ENCODE assay signal across 20 cellular contexts in genomic region chr14:104567141-104567956, GRCh38. TPM values are rescaled to one million over a fixed set of nuclear protein-coding genes. Genes with fewer than 3 reads are reported as not detected.
A peak's percentile ranks its signal among the peaks of the same experiment; 100 is the strongest.
DNase-seq lines count a peak whose midpoint lies in the region; ATAC-seq and TF ChIP-seq lines count a peak whose summit lies in the region.
"Had no signal": no experiment of that assay in that cellular context is flagged by ENCODE, and none has a peak within 500 bp of the region (broad histone marks: within the 10 kb centered on the region; RNA-seq: fewer than 3 reads in every experiment).

No MANE protein-coding gene starts in this region.

- H3K4me3 Mint-ChIP-seq in mesothelial cell of epicardium = no peak overlapping the region
- H3K4me3 Mint-ChIP-seq: CD8-positive, alpha-beta T cell; GM23338 had no signal

- H3K9me3 ChIP-seq in BE2C (no peaks in the 10 kb centered on the region), HEK293 (ENCODE audit: control insufficient read depth, insufficient read depth, low read depth, low read length) (no peaks in the 10 kb centered on the region)
- H3K9me3 ChIP-seq: BLaER1 treated with 17β-estradiol and CSF1 and Interleukin-3, amounts not matched to agents 10 nM and 100 nM had no signal

- DNase-seq in BE2C (peak; percentile 63), SK-N-DZ (ENCODE audit: low spot score) (peak; percentile 22), mesothelial cell of epicardium (ENCODE audit: low spot score in 2 of 2, unreplicated experiment in 2 of 2) (no peak), foreskin keratinocyte (no peak), activated T-cell treated with anti-CD3 and anti-CD28 coated beads for 4 hours (no peak)
- DNase-seq: 8988T; Calu3; CD8-positive, alpha-beta T cell; DMS79; GDM1; H7 had no signal

- no peak for ATAC-seq in HG03045 (IDR thresholded peaks at IDR 0.05; ENCODE audit: unreplicated experiment)
- ATAC-seq in foreskin keratinocyte = no peak
- ATAC-seq in GM21717 (IDR thresholded peaks at IDR 0.05; ENCODE audit: unreplicated experiment) = no peak
- ATAC-seq: CD8-positive, alpha-beta T cell; GM23338 had no signal

- peak overlapping the region; percentile 66 for H3K27ac Mint-ChIP-seq in mesothelial cell of epicardium
- H3K27ac Mint-ChIP-seq: CD8-positive, alpha-beta T cell; GM23338 had no signal

- H3K4me3 ChIP-seq in BE2C (ENCODE audit: low read depth, low read length) (no peak overlapping the region; the same call in 1 of the 2 replicates), HEK293 (ENCODE audit: low read depth, low read length) (no peak overlapping the region)
- H3K4me3 ChIP-seq: BLaER1 treated with 17β-estradiol and CSF1 and Interleukin-3, amounts not matched to agents 10 nM and 100 nM; GM23338 had no signal

- no peaks in the 10 kb centered on the region for H3K27me3 ChIP-seq in BE2C
- H3K27me3 ChIP-seq in foreskin keratinocyte = peaks cover 66% of the 10 kb centered on the region

- H3K4me1 Mint-ChIP-seq in mesothelial cell of epicardium = peaks cover 50% of the 10 kb centered on the region

- H3K9me3 Mint-ChIP-seq in mesothelial cell of epicardium = no peaks in the 10 kb centered on the region
- H3K9me3 Mint-ChIP-seq: CD8-positive, alpha-beta T cell; GM23338 had no signal

- H3K36me3 ChIP-seq in BE2C (no peaks in the 10 kb centered on the region), HEK293 (ENCODE audit: control insufficient read depth in 2 of 2, insufficient read depth in 1 of 2, low read length in 2 of 2) (no peaks in the 10 kb centered on the region)
- H3K36me3 ChIP-seq: BLaER1 treated with 17β-estradiol and CSF1 and Interleukin-3, amounts not matched to agents 10 nM and 100 nM had no signal

- H3K27ac ChIP-seq in HEK293 (ENCODE audit: extremely low read depth, low read depth, low read length) (no peak overlapping the region), foreskin keratinocyte (no peak overlapping the region)
- H3K27ac ChIP-seq: BLaER1 treated with 17β-estradiol and CSF1 and Interleukin-3, amounts not matched to agents 10 nM and 100 nM had no signal

- peaks cover 57% of the 10 kb centered on the region for H3K4me1 ChIP-seq in BE2C
- H3K4me1 ChIP-seq in HEK293 (ENCODE audit: control insufficient read depth, insufficient read depth, low read length) = no peaks in the 10 kb centered on the region
- no peaks in the 10 kb centered on the region for H3K4me1 ChIP-seq in foreskin keratinocyte

- no peaks in the 10 kb centered on the region for H3K36me3 Mint-ChIP-seq in mesothelial cell of epicardium
- H3K36me3 Mint-ChIP-seq: CD8-positive, alpha-beta T cell had no signal

- TF ChIP-seq CTCF in BE2C (IDR thresholded peaks at IDR 0.05; ENCODE audit: low read depth, low read length) = no peak
- no peak for TF ChIP-seq CTCF in HEK293 (tag by site-specific recombination; IDR thresholded peaks at IDR 0.05)
- TF ChIP-seq CTCF in mesothelial cell of epicardium (IDR thresholded peaks at IDR 0.05; ENCODE audit: unreplicated experiment) = no peak
- no peak for TF ChIP-seq CTCF in foreskin keratinocyte (conservative IDR thresholded peaks at IDR 0.05)

- peaks cover 24% of the 10 kb centered on the region for H3K27me3 Mint-ChIP-seq in mesothelial cell of epicardium (ENCODE audit: low read depth)

- CTCF ChIA-PET in HEK293 (lab: Yijun Ruan, JAX) = no interaction called here

- POLR2A ChIA-PET in HEK293 (lab: Yijun Ruan, JAX) = no interaction called here

TF ChIP-seq in HEK293, 187 proteins besides CTCF, POLR2A, EP300 and RAD21:
- TF ChIP-seq ZNF664 (tag by site-specific recombination; IDR thresholded peaks at IDR 0.05) (no peak), EGR2 (tag by site-specific recombination; IDR thresholded peaks at IDR 0.05; ENCODE audit: low read depth) (0 out of 2 replicates have a peak, but pooled peaks have one; percentile 22), ZFHX2 (tag by site-specific recombination; conservative IDR thresholded peaks at IDR 0.05) (peak; percentile 56), MEIS1 (CRISPR knock-in tag; IDR thresholded peaks at IDR 0.05; ENCODE audit: borderline replicate concordance) (no peak), ZNF341 (tag by site-specific recombination; IDR thresholded peaks at IDR 0.05; ENCODE audit: low read depth) (no peak), ZNF37A (tag by site-specific recombination; IDR thresholded peaks at IDR 0.05) (no peak), GLIS1 (tag by site-specific recombination; IDR thresholded peaks at IDR 0.05) (no peak), KLF8 (tag by site-specific recombination; IDR thresholded peaks at IDR 0.05) (no peak), SP3 (tag by site-specific recombination; IDR thresholded peaks at IDR 0.05) (no peak)
- TF ChIP-seq, protein P1, sequence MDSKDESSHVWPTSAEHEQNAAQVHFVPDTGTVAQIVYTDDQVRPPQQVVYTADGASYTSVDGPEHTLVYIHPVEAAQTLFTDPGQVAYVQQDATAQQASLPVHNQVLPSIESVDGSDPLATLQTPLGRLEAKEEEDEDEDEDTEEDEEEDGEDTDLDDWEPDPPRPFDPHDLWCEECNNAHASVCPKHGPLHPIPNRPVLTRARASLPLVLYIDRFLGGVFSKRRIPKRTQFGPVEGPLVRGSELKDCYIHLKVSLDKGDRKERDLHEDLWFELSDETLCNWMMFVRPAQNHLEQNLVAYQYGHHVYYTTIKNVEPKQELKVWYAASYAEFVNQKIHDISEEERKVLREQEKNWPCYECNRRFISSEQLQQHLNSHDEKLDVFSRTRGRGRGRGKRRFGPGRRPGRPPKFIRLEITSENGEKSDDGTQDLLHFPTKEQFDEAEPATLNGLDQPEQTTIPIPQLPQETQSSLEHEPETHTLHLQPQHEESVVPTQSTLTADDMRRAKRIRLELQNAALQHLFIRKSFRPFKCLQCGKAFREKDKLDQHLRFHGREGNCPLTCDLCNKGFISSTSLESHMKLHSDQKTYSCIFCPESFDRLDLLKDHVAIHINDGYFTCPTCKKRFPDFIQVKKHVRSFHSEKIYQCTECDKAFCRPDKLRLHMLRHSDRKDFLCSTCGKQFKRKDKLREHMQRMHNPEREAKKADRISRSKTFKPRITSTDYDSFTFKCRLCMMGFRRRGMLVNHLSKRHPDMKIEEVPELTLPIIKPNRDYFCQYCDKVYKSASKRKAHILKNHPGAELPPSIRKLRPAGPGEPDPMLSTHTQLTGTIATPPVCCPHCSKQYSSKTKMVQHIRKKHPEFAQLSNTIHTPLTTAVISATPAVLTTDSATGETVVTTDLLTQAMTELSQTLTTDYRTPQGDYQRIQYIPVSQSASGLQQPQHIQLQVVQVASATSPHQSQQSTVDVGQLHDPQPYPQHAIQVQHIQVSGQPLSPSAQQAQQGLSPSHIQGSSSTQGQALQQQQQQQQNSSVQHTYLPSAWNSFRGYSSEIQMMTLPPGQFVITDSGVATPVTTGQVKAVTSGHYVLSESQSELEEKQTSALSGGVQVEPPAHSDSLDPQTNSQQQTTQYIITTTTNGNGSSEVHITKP (tag by site-specific recombination; IDR thresholded peaks at IDR 0.05) = no peak

RNA-seq across cellular contexts. Expression of gene C14orf180, which starts 12.2 kb away (rescaled TPM):
- polyA plus RNA-seq in BE2C (2012; ENCODE audit: insufficient read depth, insufficient read length, low read depth) = 1.9 TPM
- polyA plus RNA-seq in SK-N-DZ (2014; cell fraction: cytosol; rRNA removed) = not detected in 2 replicates
- polyA plus RNA-seq in SK-N-DZ (2014; cell fraction: nucleus; rRNA removed) = not detected in 2 replicates
- total RNA-seq in mesothelial cell of epicardium = 0.29 to 0.52 TPM (median 0.36 TPM) in 3 replicates
- total RNA-seq in foreskin keratinocyte = not detected in 2 replicates
- polyA plus RNA-seq in foreskin keratinocyte = not detected in 2 replicates
- total RNA-seq: A673; Calu3; CD8-positive, alpha-beta T cell; Daoy; GM23338; H7 had no signal
- polyA plus RNA-seq: AG04450, GM23338 had no signal

RNA-seq across cellular contexts. Expression of gene TMEM179, which starts 37.2 kb away (rescaled TPM):
- 0.80 TPM for polyA plus RNA-seq in BE2C (2012; ENCODE audit: insufficient read depth, insufficient read length, low read depth)
- polyA plus RNA-seq in SK-N-DZ (2014; cell fraction: cytosol; rRNA removed) = 2.1 and 2.4 TPM in 2 replicates
- 2.6 and 4.6 TPM in 2 replicates for polyA plus RNA-seq in SK-N-DZ (2014; cell fraction: nucleus; rRNA removed)
- total RNA-seq in mesothelial cell of epicardium (5.9 to 7.3 TPM (median 6.0 TPM) in 3 replicates), foreskin keratinocyte (not detected in 2 replicates)
- not detected in 2 replicates for polyA plus RNA-seq in foreskin keratinocyte
- total RNA-seq: Calu3; CD8-positive, alpha-beta T cell; HT-29 had no signal

Comparison
In these comparisons a context has a peak if more than half of its experiments do, and no peak if none do; other contexts are left out.
1. DNase-seq: peak in BE2C (single experiment) and SK-N-DZ (single experiment); none in mesothelial cell of epicardium (0 of 2), foreskin keratinocyte (0 of 2) and activated T-cell treated with anti-CD3 and anti-CD28 coated beads for 4 hours (single experiment).